10 cellular contexts compared by ENCODE assay signal in the genomic region with DNA sequence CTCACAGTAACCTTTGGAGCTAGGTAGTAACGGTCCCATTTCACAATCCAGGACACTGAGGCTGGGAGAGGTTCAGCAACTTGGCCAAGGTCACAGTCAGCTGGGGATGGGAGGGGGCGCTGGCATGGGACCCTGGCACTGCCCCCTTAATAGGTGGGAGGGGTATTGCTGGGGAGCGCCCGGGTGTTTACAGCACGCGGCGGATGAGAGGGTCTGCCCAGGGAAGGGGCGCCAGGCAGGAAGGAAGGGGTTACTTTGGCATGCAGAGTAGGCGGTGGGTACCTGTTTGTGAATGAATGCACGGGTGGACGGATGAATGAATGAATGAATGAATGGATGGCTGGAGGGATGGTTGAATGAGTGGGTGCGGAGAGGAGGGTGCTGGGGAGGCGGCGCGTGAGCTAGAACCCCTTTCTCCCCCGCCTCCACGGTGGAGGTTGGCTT. TPM values are rescaled to one million over a fixed set of nuclear protein-coding genes. Genes with fewer than 3 reads are reported as not detected.
DNase-seq lines count a peak whose midpoint lies in the region; ATAC-seq and TF ChIP-seq lines count a peak whose summit lies in the region.
"Had no signal": no experiment of that assay in that cellular context is flagged by ENCODE, and none has a peak within 500 bp of the region (broad histone marks: within the 10 kb centered on the region; RNA-seq: fewer than 3 reads in every experiment).

No MANE protein-coding gene starts in this region.

- no peak for TF ChIP-seq POLR2A in transverse colon (IDR thresholded peaks at IDR 0.05)

- H3K4me1 ChIP-seq in HEK293 (ENCODE audit: control insufficient read depth, insufficient read depth, low read length) = no peaks in the 10 kb centered on the region
- peaks cover 12% of the 10 kb centered on the region for H3K4me1 ChIP-seq in neural progenitor cell
- peaks cover 0 to 20% (median 14%) of the 10 kb centered on the region in 4 donors for H3K4me1 ChIP-seq in transverse colon

- H3K4me1 Mint-ChIP-seq in neural progenitor cell = peaks cover 23% of the 10 kb centered on the region

- peak overlapping the region; percentile 88 for H3K4me3 Mint-ChIP-seq in neural progenitor cell
- H3K4me3 Mint-ChIP-seq: activated CD4-positive, alpha-beta T cell treated with anti-CD3 and anti-CD28 coated beads, Interleukin-2, amount 10 ng/mL, durations not matched to agents 7 days and 5 days had no signal

- POLR2A ChIA-PET in HEK293 (lab: Yijun Ruan, JAX) = no interaction called here

- WGBS in transverse colon (ENCODE audit: low coverage in 1 of 2), 2 donors = 10% methylated on average over 16 of the region's 17 CpGs; no CpG with 5 or more reads in 1 of the 2 donors

- ATAC-seq in GM18498 (IDR thresholded peaks at IDR 0.05; ENCODE audit: unreplicated experiment) = no peak

- no peaks in the 10 kb centered on the region for H3K36me3 Mint-ChIP-seq in neural progenitor cell

- H3K27ac Mint-ChIP-seq in neural progenitor cell = no peak overlapping the region
- H3K27ac Mint-ChIP-seq: activated CD4-positive, alpha-beta T cell treated with anti-CD3 and anti-CD28 coated beads, Interleukin-2, amount 10 ng/mL, durations not matched to agents 7 days and 5 days had no signal

- CTCF ChIA-PET in HEK293 (lab: Yijun Ruan, JAX) = interaction anchor here (0.9 kb wide), 2 partner anchors 33 to 113 kb away, joined by 3 to 5 read pairs; no protein-coding TSS in a partner anchor

- peak overlapping the region; percentile 79 for H3K4me2 ChIP-seq in neural progenitor cell

- H4K20me1 ChIP-seq in neural progenitor cell (ENCODE audit: low read depth) = peaks cover 42% of the 10 kb centered on the region

- DNase-seq in AG10803 (ENCODE audit: low read depth) (no peak), coronary artery (ENCODE audit: low spot score) (no peak), neural progenitor cell (ENCODE audit: low spot score) (no peak), SKM-1 treated with dmso at 0.1 percent for 144 hours (lab: John Stamatoyannopoulos, UW; ENCODE audit: unreplicated experiment) (no peak), NCI-H2029 treated with DMSO at 0.1 percent for 48 hours (lab: John Stamatoyannopoulos, UW) (no peak), transverse colon (no peak)
- DNase-seq: activated CD4-positive, alpha-beta T cell treated with anti-CD3 and anti-CD28 coated beads, Interleukin-2, amount 10 ng/mL, durations not matched to agents 7 days and 5 days; DMS 273 treated with DMSO at 0.1 percent for 48 hours had no signal

- intact Hi-C loops in transverse colon (cut with DNase I; ENCODE audit: low total_unique reads) = loop anchor here (5.0 kb wide), 1 partner anchor 112 kb away; no protein-coding TSS in a partner anchor

- no peak for TF ChIP-seq CTCF in AG10803 (conservative IDR thresholded peaks at IDR 0.05; ENCODE audit: low read length)
- no peak for TF ChIP-seq CTCF in HEK293 (tag by site-specific recombination; IDR thresholded peaks at IDR 0.05)
- TF ChIP-seq CTCF in coronary artery (IDR thresholded peaks at IDR 0.05) = no peak
- no peak for TF ChIP-seq CTCF in neural progenitor cell (IDR thresholded peaks at IDR 0.05)
- no peak for TF ChIP-seq CTCF in transverse colon (IDR thresholded peaks at IDR 0.05)

- H3K27me3 ChIP-seq in neural progenitor cell = peaks cover 100% of the 10 kb centered on the region
- H3K27me3 ChIP-seq in transverse colon = peaks cover 50% of the 10 kb centered on the region

- H3K4me3 ChIP-seq in AG10803 (ENCODE audit: low read length) (peak overlapping the region; percentile 23), HEK293 (ENCODE audit: low read depth, low read length) (peak overlapping the region; percentile 14; the same call in 1 of the 2 replicates), coronary artery (peak overlapping the region; percentile 66), neural progenitor cell (peak overlapping the region; percentile 38), transverse colon (peak overlapping the region in 2 of 4 donors; percentile 18 to 35)

- no peak overlapping the region for H2AFZ ChIP-seq in neural progenitor cell (replicated peaks)

- no peaks in the 10 kb centered on the region for H3K9me3 Mint-ChIP-seq in neural progenitor cell
- H3K9me3 Mint-ChIP-seq: activated CD4-positive, alpha-beta T cell treated with anti-CD3 and anti-CD28 coated beads, Interleukin-2, amount 10 ng/mL, durations not matched to agents 7 days and 5 days had no signal

- TF ChIP-seq EP300 in transverse colon (IDR thresholded peaks at IDR 0.05; ENCODE audit: low read depth) = no peak

- peaks cover 13% of the 10 kb centered on the region for H3K27me3 Mint-ChIP-seq in neural progenitor cell (ENCODE audit: insufficient read depth, low read depth)

- in situ Hi-C loops in transverse colon (cut with MboI; ENCODE audit: low pct_ligation_motif_present in 1 of 4, low pct_unique_long_range_greater_than_20kb in 1 of 4, low sequenced_read_pairs in 3 of 4) = no loop called here

- H3K9me3 ChIP-seq in HEK293 (ENCODE audit: control insufficient read depth, insufficient read depth, low read depth, low read length) (no peaks in the 10 kb centered on the region), neural progenitor cell (ENCODE audit: low read depth) (no peaks in the 10 kb centered on the region), transverse colon (no peaks in the 10 kb centered on the region)

- H3K36me3 ChIP-seq in HEK293 (ENCODE audit: control insufficient read depth in 2 of 2, insufficient read depth in 1 of 2, low read length in 2 of 2) (no peaks in the 10 kb centered on the region), neural progenitor cell (no peaks in the 10 kb centered on the region), transverse colon (no peaks in the 10 kb centered on the region)

- no peaks in the 10 kb centered on the region for H3K79me2 ChIP-seq in neural progenitor cell (ENCODE audit: low read depth)

- H3K27ac ChIP-seq in HEK293 (ENCODE audit: extremely low read depth, low read depth, low read length) (no peak overlapping the region), coronary artery (no peak overlapping the region), neural progenitor cell (no peak overlapping the region), transverse colon (no peak overlapping the region)

- no peak overlapping the region for H3K9ac ChIP-seq in neural progenitor cell

- H3F3A ChIP-seq in neural progenitor cell (ENCODE audit: low read depth) = peaks cover 26% of the 10 kb centered on the region

TF ChIP-seq in HEK293, 187 proteins besides CTCF, POLR2A, EP300 and RAD21 (continues in another document):
- TF ChIP-seq ZNF366 (tag by site-specific recombination; conservative IDR thresholded peaks at IDR 0.05) (peak; percentile 41), ZNF792 (tag by site-specific recombination; IDR thresholded peaks at IDR 0.05) (no peak), ZNF10 (tag by site-specific recombination; IDR thresholded peaks at IDR 0.05) (no peak), ZNF324 (tag by site-specific recombination; IDR thresholded peaks at IDR 0.05) (no peak), ZNF585B (tag by site-specific recombination; IDR thresholded peaks at IDR 0.05) (no peak), ZNF561 (tag by site-specific recombination; IDR thresholded peaks at IDR 0.05; ENCODE audit: borderline replicate concordance) (no peak), ZNF24 (tag by site-specific recombination; IDR thresholded peaks at IDR 0.05) (peak; percentile 80), ZNF335 (tag by site-specific recombination; conservative IDR thresholded peaks at IDR 0.05) (0 out of 2 replicates have a peak, but pooled peaks have one; percentile 1), EGR2 (tag by site-specific recombination; IDR thresholded peaks at IDR 0.05; ENCODE audit: low read depth) (peak; percentile 33; the same call in 1 of the 2 replicates), SP2 (tag by site-specific recombination; IDR thresholded peaks at IDR 0.05) (peak; percentile 17; the same call in 1 of the 2 replicates), ZEB2 (tag by site-specific recombination; IDR thresholded peaks at IDR 0.05) (no peak)
- TF ChIP-seq, protein P1, sequence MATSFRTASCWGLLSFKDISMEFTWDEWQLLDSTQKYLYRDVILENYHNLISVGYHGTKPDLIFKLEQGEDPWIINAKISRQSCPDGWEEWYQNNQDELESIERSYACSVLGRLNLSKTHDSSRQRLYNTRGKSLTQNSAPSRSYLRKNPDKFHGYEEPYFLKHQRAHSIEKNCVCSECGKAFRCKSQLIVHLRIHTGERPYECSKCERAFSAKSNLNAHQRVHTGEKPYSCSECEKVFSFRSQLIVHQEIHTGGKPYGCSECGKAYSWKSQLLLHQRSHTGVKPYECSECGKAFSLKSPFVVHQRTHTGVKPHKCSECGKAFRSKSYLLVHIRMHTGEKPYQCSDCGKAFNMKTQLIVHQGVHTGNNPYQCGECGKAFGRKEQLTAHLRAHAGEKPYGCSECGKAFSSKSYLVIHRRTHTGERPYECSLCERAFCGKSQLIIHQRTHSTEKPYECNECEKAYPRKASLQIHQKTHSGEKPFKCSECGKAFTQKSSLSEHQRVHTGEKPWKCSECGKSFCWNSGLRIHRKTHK (tag by site-specific recombination; IDR thresholded peaks at IDR 0.05) = no peak
- TF ChIP-seq, protein P2, sequence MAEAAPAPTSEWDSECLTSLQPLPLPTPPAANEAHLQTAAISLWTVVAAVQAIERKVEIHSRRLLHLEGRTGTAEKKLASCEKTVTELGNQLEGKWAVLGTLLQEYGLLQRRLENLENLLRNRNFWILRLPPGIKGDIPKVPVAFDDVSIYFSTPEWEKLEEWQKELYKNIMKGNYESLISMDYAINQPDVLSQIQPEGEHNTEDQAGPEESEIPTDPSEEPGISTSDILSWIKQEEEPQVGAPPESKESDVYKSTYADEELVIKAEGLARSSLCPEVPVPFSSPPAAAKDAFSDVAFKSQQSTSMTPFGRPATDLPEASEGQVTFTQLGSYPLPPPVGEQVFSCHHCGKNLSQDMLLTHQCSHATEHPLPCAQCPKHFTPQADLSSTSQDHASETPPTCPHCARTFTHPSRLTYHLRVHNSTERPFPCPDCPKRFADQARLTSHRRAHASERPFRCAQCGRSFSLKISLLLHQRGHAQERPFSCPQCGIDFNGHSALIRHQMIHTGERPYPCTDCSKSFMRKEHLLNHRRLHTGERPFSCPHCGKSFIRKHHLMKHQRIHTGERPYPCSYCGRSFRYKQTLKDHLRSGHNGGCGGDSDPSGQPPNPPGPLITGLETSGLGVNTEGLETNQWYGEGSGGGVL (tag by site-specific recombination; IDR thresholded peaks at IDR 0.05) = peak; percentile 78

RNA-seq across cellular contexts. Expression of a gene that starts 0.6 kb away (rescaled TPM):
- total RNA-seq in neural progenitor cell (ENCODE audit: low replicate concordance) (0.11 and 0.12 TPM in 2 replicates), transverse colon (1 to 10 TPM in 2 of 4 donors, under 1 TPM in 2; 0.32 to 1.4 (median 0.90) TPM)
- total RNA-seq: activated CD4-positive, alpha-beta T cell treated with anti-CD3 and anti-CD28 coated beads, Interleukin-2, amount 10 ng/mL, durations not matched to agents 7 days and 5 days had no signal

RNA-seq across cellular contexts. Expression of a gene that starts 48.9 kb away (rescaled TPM):
- total RNA-seq in neural progenitor cell (ENCODE audit: low replicate concordance) = 51.3 and 84.8 TPM in 2 replicates
- total RNA-seq in transverse colon = 100 to 1,000 TPM in 1 of 4 donors, 10 to 100 TPM in 3; 52.7 to 114 (median 79.4) TPM
